Comparison of ENCODE assay signal across 5 cellular contexts in genomic region chr6:133079901-133080300, GRCh38.
"Had no signal": no experiment of that assay in that cellular context is flagged by ENCODE, and none has a peak within 500 bp of the region (broad histone marks: within the 10 kb centered on the region; RNA-seq: fewer than 3 reads in every experiment).

No MANE protein-coding gene starts in this region.

- ATAC-seq: GM23338, HepG2 had no signal

- DNase-seq: H9, HCEC 1CT, KBM-7 had no signal
